In the genomic region with DNA sequence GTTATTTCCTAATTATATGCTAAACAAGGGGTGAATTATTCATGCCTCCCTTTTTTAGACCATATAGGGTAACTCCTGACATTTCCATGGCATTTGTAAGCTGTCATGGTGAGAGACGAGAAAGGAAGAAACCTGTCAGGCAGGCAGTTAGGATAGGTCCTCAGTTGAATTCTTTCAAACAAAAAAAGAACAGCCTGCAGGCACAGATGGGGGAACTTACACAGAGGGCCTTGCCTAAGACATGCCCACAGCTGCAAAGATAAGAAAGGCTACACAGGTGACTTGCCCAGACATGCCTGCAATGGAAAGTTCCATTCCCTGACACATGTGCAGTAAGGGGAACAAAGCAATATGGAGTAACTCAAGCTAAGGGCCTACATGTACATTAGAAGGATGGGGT, we compare ENCODE assay signal across 25 cellular contexts.
"Had no signal": no experiment of that assay in that cellular context is flagged by ENCODE, and none has a peak within 500 bp of the region (broad histone marks: within the 10 kb centered on the region; RNA-seq: fewer than 3 reads in every experiment).

No MANE protein-coding gene starts in this region.

- H3K9me3 ChIP-seq: vagina had no signal

- DNase-seq: effector memory CD4-positive, alpha-beta T cell; glutamatergic neuron; immature natural killer cell; kidney; left cardiac atrium; left ventricle myocardium inferior; lower lobe of right lung; mesenchymal stem cell; midbrain; occipital lobe; pancreas; right cardiac atrium; stimulated activated CD4-positive, alpha-beta T cell treated with anti-CD3 and anti-CD28 coated beads, Interleukin-4, amount 100 ng/mL, for 1 hour; stimulated activated CD8-positive, alpha-beta memory T cell treated with anti-CD3 and anti-CD28 coated beads, Interleukin-4, amount 100 ng/mL, for 48 hours; stimulated activated naive CD8-positive, alpha-beta T cell treated with anti-CD3 and anti-CD28 coated beads, Interleukin-15, Interleukin-2, amounts not matched to agents 100 U/mL and 50 U/mL, for 24 hours; tibial artery; upper lobe of right lung had no signal

- H3K4me1 ChIP-seq: esophagus muscularis mucosa, gastroesophageal sphincter, left ventricle myocardium inferior, lower lobe of right lung, pancreas, suprapubic skin, tibial artery, vagina had no signal

- H3K27me3 ChIP-seq: esophagus muscularis mucosa, gastroesophageal sphincter, pancreas, suprapubic skin, tibial artery, upper lobe of right lung, vagina had no signal

- ATAC-seq: gastroesophageal sphincter; left cardiac atrium; lower lobe of right lung; pancreas; right cardiac atrium; stimulated activated effector memory CD8-positive, alpha-beta T cell treated with anti-CD3 and anti-CD28 coated beads, Interleukin-12 subunit alpha, Interleukin-12 subunit beta, amount 100 ng/mL, for 72 hours; stimulated activated naive CD8-positive, alpha-beta T cell treated with anti-CD3 and anti-CD28 coated beads, Interleukin-15, Interleukin-2, amounts not matched to agents 100 U/mL and 50 U/mL, for 24 hours; upper lobe of right lung had no signal

- H3K27ac ChIP-seq: epithelial cell of prostate, esophagus muscularis mucosa, gastroesophageal sphincter, left ventricle myocardium inferior, lower lobe of right lung, pancreas, suprapubic skin, tibial artery, upper lobe of right lung, vagina had no signal

- FAIRE-seq: endometrium, kidney, pancreas had no signal

- H3K4me3 ChIP-seq: esophagus muscularis mucosa, gastroesophageal sphincter, left ventricle myocardium inferior, lower lobe of right lung, pancreas, smooth muscle cell, suprapubic skin, tibial artery, upper lobe of right lung, vagina had no signal

- H3K36me3 ChIP-seq: esophagus muscularis mucosa, gastroesophageal sphincter, left ventricle myocardium inferior, lower lobe of right lung, pancreas, suprapubic skin, tibial artery, upper lobe of right lung, vagina had no signal

- H3K4me2 ChIP-seq: smooth muscle cell had no signal
